In the genomic region with DNA sequence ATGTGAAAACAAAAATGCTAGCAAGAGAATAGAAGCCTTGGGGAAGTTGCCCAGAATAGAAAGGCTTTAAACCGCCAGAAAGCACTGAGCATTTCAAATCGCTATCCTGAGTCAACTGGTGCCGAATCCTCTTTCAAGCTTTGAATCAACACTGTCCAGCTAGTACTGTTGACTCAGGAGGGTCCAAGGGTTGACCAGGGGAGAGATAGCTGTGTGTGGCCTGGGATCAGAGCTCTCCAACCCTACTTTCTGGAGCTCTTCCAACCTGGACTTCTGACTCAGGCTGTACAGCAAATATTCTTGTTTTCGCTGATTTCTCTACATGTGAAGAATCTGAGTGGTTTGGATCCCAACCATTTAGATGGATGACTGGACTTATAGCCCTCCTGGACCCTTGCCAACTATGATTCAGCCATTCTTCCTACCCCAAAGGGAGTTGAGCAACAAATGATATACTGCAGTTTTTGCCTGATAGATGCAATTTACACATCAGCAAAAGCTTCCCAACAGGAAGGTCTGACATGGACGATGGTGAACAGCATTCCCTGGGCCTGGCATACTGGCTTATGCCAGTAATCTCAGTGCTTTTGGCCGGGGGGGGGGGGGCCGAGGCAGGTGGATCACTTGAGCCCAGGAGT, we compare ENCODE assay signal across 11 cellular contexts.
DNase-seq lines count a peak whose midpoint lies in the region; ATAC-seq and TF ChIP-seq lines count a peak whose summit lies in the region.
"Had no signal": no experiment of that assay in that cellular context is flagged by ENCODE, and none has a peak within 500 bp of the region (broad histone marks: within the 10 kb centered on the region; RNA-seq: fewer than 3 reads in every experiment).

No MANE protein-coding gene starts in this region.

- H3K4me3 Mint-ChIP-seq in activated CD4-positive, alpha-beta T cell treated with anti-CD3 and anti-CD28 coated beads, Interleukin-2, amount 10 ng/mL, durations not matched to agents 24 days and 14 days, result no peak overlapping the region
- H3K4me3 Mint-ChIP-seq: T-helper 2 cell treated with Interferon-gamma antibody and Interleukin-4, amounts not matched to agents 5 μg/mL and 100 μg/mL, for 36 hours had no signal

- H3K9me3 Mint-ChIP-seq in activated CD4-positive, alpha-beta T cell treated with anti-CD3 and anti-CD28 coated beads, Interleukin-2, amount 10 ng/mL, durations not matched to agents 24 days and 14 days, result peaks cover 5% of the 10 kb centered on the region

- intact Hi-C loops in activated CD4-positive, alpha-beta T cell treated with anti-CD3 and anti-CD28 coated beads, Interleukin-2, amount 10 ng/mL, durations not matched to agents 24 days and 14 days (cut with micrococcal nuclease), result no loop called here

- H3K4me3 ChIP-seq in foreskin fibroblast (ENCODE audit: low read depth in 1 of 2, low read length in 2 of 2), result no peak overlapping the region

- no peaks in the 10 kb centered on the region for H3K4me1 Mint-ChIP-seq in activated CD4-positive, alpha-beta T cell treated with anti-CD3 and anti-CD28 coated beads, Interleukin-2, amount 10 ng/mL, durations not matched to agents 24 days and 14 days

- no peak for TF ChIP-seq CTCF in foreskin fibroblast (IDR thresholded peaks at IDR 0.05; ENCODE audit: low read depth, low read length)

- no peak overlapping the region for H3K27ac Mint-ChIP-seq in activated CD4-positive, alpha-beta T cell treated with anti-CD3 and anti-CD28 coated beads, Interleukin-2, amount 10 ng/mL, durations not matched to agents 24 days and 14 days
- H3K27ac Mint-ChIP-seq: T-helper 2 cell treated with Interferon-gamma antibody and Interleukin-4, amounts not matched to agents 5 μg/mL and 100 μg/mL, for 36 hours had no signal

- H3K27me3 Mint-ChIP-seq in activated CD4-positive, alpha-beta T cell treated with anti-CD3 and anti-CD28 coated beads, Interleukin-2, amount 10 ng/mL, durations not matched to agents 24 days and 14 days, result no peaks in the 10 kb centered on the region

- no peak for ATAC-seq in HG03439 (IDR thresholded peaks at IDR 0.05; ENCODE audit: unreplicated experiment)

- DNase-seq in NCI-H146 (lab: John Stamatoyannopoulos, UW) (peak; percentile 64), NCI-H146 treated with DMSO at 0.1 percent for 48 hours (lab: John Stamatoyannopoulos, UW; ENCODE audit: unreplicated experiment) (no peak), RPMI7951 (ENCODE audit: low read depth) (peak; percentile 98), foreskin fibroblast (peak; percentile 40 to 64), superior temporal gyrus (ENCODE audit: extremely low spot score) (peak; percentile 47)
- no peak for DNase-seq in activated CD4-positive, alpha-beta T cell treated with anti-CD3 and anti-CD28 coated beads, Interleukin-2, amount 10 ng/mL, durations not matched to agents 24 days and 14 days
- no peak for DNase-seq in stimulated activated CD4-positive, alpha-beta T cell treated with anti-CD3 and anti-CD28 coated beads, Interleukin-4, amount 100 ng/mL, for 1 hour
- DNase-seq: 8988T, NCI-H2081 had no signal

- no peaks in the 10 kb centered on the region for H3K36me3 Mint-ChIP-seq in activated CD4-positive, alpha-beta T cell treated with anti-CD3 and anti-CD28 coated beads, Interleukin-2, amount 10 ng/mL, durations not matched to agents 24 days and 14 days (ENCODE audit: low read depth)

Comparison
In these comparisons a context has a peak if more than half of its experiments do, and no peak if none do; other contexts are left out.
1. DNase-seq: peak in NCI-H146 (single experiment), RPMI7951 (single experiment), foreskin fibroblast (2 of 2) and superior temporal gyrus (single experiment); none in NCI-H146 treated with DMSO at 0.1 percent for 48 hours (single experiment), activated CD4-positive, alpha-beta T cell treated with anti-CD3 and anti-CD28 coated beads, Interleukin-2, amount 10 ng/mL, durations not matched to agents 24 days and 14 days (single experiment) and stimulated activated CD4-positive, alpha-beta T cell treated with anti-CD3 and anti-CD28 coated beads, Interleukin-4, amount 100 ng/mL, for 1 hour (single experiment).